12 cellular contexts compared by ENCODE assay signal in the genomic region with DNA sequence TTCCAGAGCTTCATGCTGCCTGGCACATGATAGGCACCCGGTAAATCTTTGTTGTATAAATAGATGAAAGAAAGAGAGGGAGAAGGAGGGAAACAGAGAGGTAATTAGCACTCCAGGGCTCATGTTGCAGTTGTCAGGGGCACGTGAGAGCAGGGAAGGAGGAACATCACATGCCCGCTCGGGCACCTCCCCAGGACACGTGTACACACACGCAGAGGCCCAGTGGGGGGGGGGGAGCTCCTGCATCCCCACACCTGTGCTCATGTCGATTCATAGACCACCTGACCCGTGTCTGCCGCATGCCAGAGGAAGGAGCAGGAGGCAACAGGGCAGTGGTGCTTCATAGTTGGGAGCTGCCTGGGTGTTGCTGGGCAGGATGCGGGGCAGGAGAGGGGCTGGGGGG. TPM values are rescaled to one million over a fixed set of nuclear protein-coding genes. Genes with fewer than 3 reads are reported as not detected.
DNase-seq lines count a peak whose midpoint lies in the region; TF ChIP-seq lines count a peak whose summit lies in the region.
"Had no signal": no experiment of that assay in that cellular context is flagged by ENCODE, and none has a peak within 500 bp of the region (broad histone marks: within the 10 kb centered on the region; RNA-seq: fewer than 3 reads in every experiment).

No MANE protein-coding gene starts in this region.

- H3K9me3 ChIP-seq in mammary epithelial cell (replicated peaks; ENCODE audit: insufficient read depth, low read length) (no peaks in the 10 kb centered on the region), neuronal stem cell (replicated peaks in 1 of 2; ENCODE audit: control insufficient read depth in 2 of 2, insufficient read depth in 1 of 2, low read depth in 1 of 2, low read length in 2 of 2) (no peaks in the 10 kb centered on the region), vagina (no peaks in the 10 kb centered on the region)

- intact Hi-C loops in MCF 10A (cut with micrococcal nuclease), result no loop called here
- intact Hi-C loops in mammary epithelial cell (cut with micrococcal nuclease), result no loop called here
- intact Hi-C loops in dorsolateral prefrontal cortex (cut with DNase I), result loop anchor here (5.0 kb wide), 2 partner anchors 77 to 382 kb away; a partner anchor contains a TSS
- intact Hi-C loops in vagina (cut with DNase I), result loop anchor here (10.0 kb wide), 1 partner anchor 94 kb away; no protein-coding TSS in a partner anchor

- POLR2A ChIA-PET in MCF 10A (lab: Yijun Ruan, JAX), result interaction anchor here (0.7 to 3.4 kb wide), 12 partner anchors 9 to 265 kb away, joined by 3 to 13 read pairs (median 4); a partner anchor contains a TSS

- TF ChIP-seq CTCF in MCF 10A (IDR thresholded peaks at IDR 0.05; ENCODE audit: unreplicated experiment) (no peak), mammary epithelial cell (conservative IDR thresholded peaks at IDR 0.05 in 1 of 2, IDR thresholded peaks at IDR 0.05 in 1 of 2; ENCODE audit: extremely low read depth in 1 of 2, insufficient read depth in 1 of 2, low read depth in 1 of 2, low read length in 2 of 2) (no peak), dorsolateral prefrontal cortex (IDR thresholded peaks at IDR 0.05 in 54 of 56, conservative IDR thresholded peaks at IDR 0.05 in 2 of 56; ENCODE audit: low read depth in 1 of 56, partially characterized antibody in 56 of 56) (no peak), vagina (IDR thresholded peaks at IDR 0.05) (no peak)

- H2AK5ac ChIP-seq in neuronal stem cell (ENCODE audit: low read depth, low read length), result peak overlapping the region; percentile 54

- H3K27me3 ChIP-seq in mammary epithelial cell (ENCODE audit: insufficient read depth, low read length), result no peaks in the 10 kb centered on the region
- H3K27me3 ChIP-seq in dorsolateral prefrontal cortex, result no peaks in the 10 kb centered on the region
- H3K27me3 ChIP-seq in neuronal stem cell (ENCODE audit: control insufficient read depth in 3 of 3, insufficient read depth in 3 of 3, low read depth in 1 of 3, low read length in 3 of 3), result no peaks in the 10 kb centered on the region
- H3K27me3 ChIP-seq in vagina, result no peaks in the 10 kb centered on the region

- no peaks in the 10 kb centered on the region for H4K20me1 ChIP-seq in mammary epithelial cell (ENCODE audit: insufficient read depth, low read length)

- no peaks in the 10 kb centered on the region for H3K79me2 ChIP-seq in mammary epithelial cell (ENCODE audit: insufficient read depth, low read length)

- 72% methylated on average over 8 of the region's 10 CpGs for WGBS in mammary epithelial cell (ENCODE audit: low coverage, missing lambda C conversion rate)
- WGBS in neuronal stem cell (ENCODE audit: extremely low coverage in 2 of 2, insufficient read length in 2 of 2, insufficient replicate concordance in 1 of 2), 2 donors, result no CpG with 5 or more reads among the region's 10 CpGs

- no peaks in the 10 kb centered on the region for H3K9me3 Mint-ChIP-seq in MCF 10A (ENCODE audit: unreplicated experiment)

- peak overlapping the region; percentile 67 for H3K14ac ChIP-seq in neuronal stem cell (ENCODE audit: low read length)

- no TSS peak for BruUV-seq in MCF 10A (replicated peaks; lab: Mats Ljungman, UMichigan)
- no TSS peak for BruUV-seq in mammary epithelial cell (replicated peaks; lab: Mats Ljungman, UMichigan)

- H3K4me3 ChIP-seq in mammary epithelial cell (replicated peaks in 1 of 3; ENCODE audit: insufficient read depth in 1 of 3, low read depth in 2 of 3, low read length in 3 of 3) (no peak overlapping the region), dorsolateral prefrontal cortex (no peak overlapping the region), neuronal stem cell (ENCODE audit: low read length in 2 of 2) (no peak overlapping the region), vagina (peak overlapping the region in 1 of 2 donors; percentile 6)

- peaks cover 3% of the 10 kb centered on the region for H3K79me1 ChIP-seq in neuronal stem cell (ENCODE audit: low read depth, low read length)

- peak overlapping the region; percentile 77 for H2BK12ac ChIP-seq in neuronal stem cell (ENCODE audit: low read length)

- TF ChIP-seq POLR2A in vagina (IDR thresholded peaks at IDR 0.05), result no peak

- H3K36me3 ChIP-seq in mammary epithelial cell (ENCODE audit: insufficient read depth, low read length), result no peaks in the 10 kb centered on the region
- H3K36me3 ChIP-seq in neuronal stem cell (replicated peaks in 1 of 2; ENCODE audit: control insufficient read depth in 2 of 2, insufficient read depth in 2 of 2, low read length in 2 of 2), result no peaks in the 10 kb centered on the region
- peaks cover 0 to 5% of the 10 kb centered on the region in 2 donors for H3K36me3 ChIP-seq in vagina

- peak overlapping the region; percentile 18 for H2BK120ac ChIP-seq in neuronal stem cell (ENCODE audit: low read depth, low read length)

- H3K27me3 Mint-ChIP-seq in MCF 10A (ENCODE audit: insufficient read depth, unreplicated experiment), result no peaks in the 10 kb centered on the region

- peak overlapping the region; percentile 86 for H2BK15ac ChIP-seq in neuronal stem cell (ENCODE audit: low read length)

- H3K4me3 Mint-ChIP-seq in MCF 10A (ENCODE audit: unreplicated experiment), result peak overlapping the region; percentile 26

- no peak overlapping the region for H2AFZ ChIP-seq in mammary epithelial cell (ENCODE audit: low read depth, low read length)
- H2AFZ ChIP-seq in neuronal stem cell (ENCODE audit: low read length), result no peak overlapping the region

- H3K9ac ChIP-seq in mammary epithelial cell (ENCODE audit: insufficient read depth, low read length), result no peak overlapping the region
- H3K9ac ChIP-seq in neuronal stem cell (ENCODE audit: low read depth, low read length, poor library complexity), result no peak overlapping the region

- CTCF ChIA-PET in MCF 10A (lab: Yijun Ruan, JAX), result interaction anchor here (0.5 to 5.3 kb wide), 7 partner anchors 79 to 264 kb away, joined by 3 to 48 read pairs (median 6); a partner anchor contains a TSS
- CTCF ChIA-PET in mammary epithelial cell (lab: Charles Lee; ENCODE audit: low non-redundant PET), result no interaction called here

- H3K4me2 ChIP-seq in mammary epithelial cell (ENCODE audit: insufficient read depth, low read depth, low read length) (no peak overlapping the region), neuronal stem cell (ENCODE audit: insufficient read depth, low read length, poor library complexity, severe bottlenecking) (no peak overlapping the region)

- peaks cover 34% of the 10 kb centered on the region for H3K4me1 Mint-ChIP-seq in MCF 10A (ENCODE audit: insufficient read depth, unreplicated experiment)

- peak overlapping the region; percentile 84 for H3K18ac ChIP-seq in neuronal stem cell (ENCODE audit: low read length)

- no peak overlapping the region for H4K8ac ChIP-seq in neuronal stem cell (ENCODE audit: low read depth, low read length)

- no peak overlapping the region for H2BK5ac ChIP-seq in neuronal stem cell (ENCODE audit: low read length)

- H3K4me1 ChIP-seq in mammary epithelial cell (ENCODE audit: insufficient read depth, low read length) (no peaks in the 10 kb centered on the region), neuronal stem cell (ENCODE audit: control insufficient read depth in 2 of 2, insufficient read depth in 1 of 2, low read depth in 1 of 2, low read length in 2 of 2) (peaks cover 37 to 48% of the 10 kb centered on the region in 2 donors), vagina (peaks cover 67% of the 10 kb centered on the region)

- peak overlapping the region; percentile 89 for H3K27ac Mint-ChIP-seq in MCF 10A (ENCODE audit: low read depth, unreplicated experiment)

- H3K4ac ChIP-seq in neuronal stem cell (ENCODE audit: low read length), result no peak overlapping the region

- H4K91ac ChIP-seq in neuronal stem cell (ENCODE audit: low read depth, low read length, poor library complexity), result peak overlapping the region; percentile 19

- in situ Hi-C loops in mammary epithelial cell (cut with MboI; ENCODE audit: low sequenced_read_pairs in 2 of 2), result no loop called here

- H3K36me3 Mint-ChIP-seq in MCF 10A (ENCODE audit: insufficient read depth, unreplicated experiment), result no peaks in the 10 kb centered on the region

- no peak overlapping the region for H3K27ac ChIP-seq in mammary epithelial cell (ENCODE audit: insufficient read depth, low read depth, low read length)
- H3K27ac ChIP-seq in dorsolateral prefrontal cortex, result peak overlapping the region in 55 of 59 donors; percentile 8 to 88 (median 70)
- H3K27ac ChIP-seq in neuronal stem cell (replicated peaks; ENCODE audit: low read length), result no peak overlapping the region
- peak overlapping the region; percentile 86 for H3K27ac ChIP-seq in vagina

- dilution Hi-C loops in mammary epithelial cell (cut with HindIII; ENCODE audit: low sequenced_read_pairs), result no loop called here

- DNase-seq in MCF 10A (ENCODE audit: unreplicated experiment) (peak; percentile 29), mammary epithelial cell (no peak), dorsolateral prefrontal cortex (peak in 3 of 10 donors; percentile 60 to 71 (median 68)), neuronal stem cell (ENCODE audit: low spot score) (no peak), vagina (ENCODE audit: extremely low spot score in 2 of 2) (no peak), SW 1271 (lab: John Stamatoyannopoulos, UW) (no peak), ureter (ENCODE audit: low spot score) (no peak), DMS114 treated with DMSO at 0.1 percent for 48 hours (lab: John Stamatoyannopoulos, UW; ENCODE audit: unreplicated experiment) (no peak)
- DNase-seq: activated T-cell treated with anti-CD3 and anti-CD28 coated beads, Interleukin-2, amount 50 U/mL, for 1 hour; central memory CD4-positive, alpha-beta T cell; NCI-H524 treated with DMSO at 0.1 percent for 48 hours; stimulated activated CD4-positive, alpha-beta T cell treated with anti-CD3 and anti-CD28 coated beads, Interleukin-4, amount 100 ng/mL, for 4 hours had no signal

- H3K23ac ChIP-seq in neuronal stem cell (ENCODE audit: low read depth, low read length, poor library complexity), result peak overlapping the region; percentile 26

RNA-seq across cellular contexts. Expression of a gene that starts 37.1 kb away (rescaled TPM):
- total RNA-seq in MCF 10A (2022) (429 and 638 TPM in 2 replicates), mammary epithelial cell (100 to 1,000 TPM; 131 to 605 TPM), dorsolateral prefrontal cortex (10 to 100 TPM in 14 of 120 experiments, 1 to 10 TPM in 106; 1.4 to 51.3 (median 5.7) TPM), vagina (898 TPM), ureter (141 TPM)
- 130 TPM for polyA plus RNA-seq in mammary epithelial cell
- polyA minus RNA-seq in mammary epithelial cell, result 88.0 TPM
- polyA plus RNA-seq in neuronal stem cell (2013, experiment 1 of 2), result 0.54 TPM
- polyA plus RNA-seq in neuronal stem cell (2013, experiment 2 of 2), result 0.79 TPM

Comparison
In these comparisons a context has a peak if more than half of its experiments do, and no peak if none do; other contexts are left out.
1. H3K27ac ChIP-seq: peak in dorsolateral prefrontal cortex (55 of 59) and vagina (single experiment); none in mammary epithelial cell (single experiment) and neuronal stem cell (single experiment).
2. intact Hi-C loops: an anchor here in dorsolateral prefrontal cortex (5.0 kb wide) and vagina (10.0 kb wide); none called in MCF 10A and mammary epithelial cell.